1 cellular context compared by ENCODE assay signal in the genomic region with DNA sequence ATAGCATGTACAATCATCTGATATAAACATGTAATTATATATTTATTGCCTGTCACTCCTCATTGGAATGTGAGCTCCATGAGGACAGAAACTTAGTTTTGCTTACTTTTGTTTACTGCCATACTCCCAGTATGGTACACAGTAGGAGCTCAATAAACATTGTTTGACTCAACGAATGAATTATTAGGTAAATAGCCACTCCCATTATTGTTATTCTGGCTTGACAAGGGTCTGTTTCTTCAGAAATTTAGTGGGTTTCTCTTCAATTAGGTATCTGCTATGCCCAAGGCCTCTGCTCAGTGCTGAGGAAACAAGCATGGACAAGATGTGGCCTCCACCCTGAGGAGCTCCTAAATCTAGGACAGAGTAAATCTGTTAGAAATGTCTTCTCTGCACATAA.
A peak's percentile ranks its signal among the peaks of the same experiment; 100 is the strongest.
TF ChIP-seq lines count a peak whose summit lies in the region.

No MANE protein-coding gene starts in this region.

TF ChIP-seq in HepG2, 621 proteins besides CTCF, POLR2A, EP300 and RAD21:
- no peak for TF ChIP-seq ZNF253 (CRISPR knock-in tag; IDR thresholded peaks at IDR 0.05; ENCODE audit: borderline replicate concordance)
- TF ChIP-seq GPBP1L1 (CRISPR knock-in tag; IDR thresholded peaks at IDR 0.05) = no peak
- no peak for TF ChIP-seq ZNF674 (CRISPR knock-in tag; IDR thresholded peaks at IDR 0.05; ENCODE audit: low read depth)
- TF ChIP-seq, protein P1, sequence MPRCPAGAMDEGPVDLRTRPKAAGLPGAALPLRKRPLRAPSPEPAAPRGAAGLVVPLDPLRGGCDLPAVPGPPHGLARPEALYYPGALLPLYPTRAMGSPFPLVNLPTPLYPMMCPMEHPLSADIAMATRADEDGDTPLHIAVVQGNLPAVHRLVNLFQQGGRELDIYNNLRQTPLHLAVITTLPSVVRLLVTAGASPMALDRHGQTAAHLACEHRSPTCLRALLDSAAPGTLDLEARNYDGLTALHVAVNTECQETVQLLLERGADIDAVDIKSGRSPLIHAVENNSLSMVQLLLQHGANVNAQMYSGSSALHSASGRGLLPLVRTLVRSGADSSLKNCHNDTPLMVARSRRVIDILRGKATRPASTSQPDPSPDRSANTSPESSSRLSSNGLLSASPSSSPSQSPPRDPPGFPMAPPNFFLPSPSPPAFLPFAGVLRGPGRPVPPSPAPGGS (CRISPR knock-in tag; IDR thresholded peaks at IDR 0.05) = no peak
- peak; percentile 22; the same call in 1 of the 2 replicates for TF ChIP-seq GLI4 (CRISPR knock-in tag; IDR thresholded peaks at IDR 0.05; ENCODE audit: borderline replicate concordance)
- no peak for TF ChIP-seq JUNB (CRISPR knock-in tag; IDR thresholded peaks at IDR 0.05; ENCODE audit: borderline replicate concordance)
- TF ChIP-seq FOXP1 (IDR thresholded peaks at IDR 0.05) = no peak
- 0 out of 2 replicates have a peak, but pooled peaks have one; percentile 18 for TF ChIP-seq FOXP1 (CRISPR knock-in tag; IDR thresholded peaks at IDR 0.05)
- peak; percentile 66; the same call in 1 of the 2 replicates for TF ChIP-seq ZKSCAN8 (CRISPR knock-in tag; IDR thresholded peaks at IDR 0.05; ENCODE audit: borderline replicate concordance)
- no peak for TF ChIP-seq BRCA1 (CRISPR knock-in tag; IDR thresholded peaks at IDR 0.05)
- TF ChIP-seq ZNF713 (CRISPR knock-in tag; IDR thresholded peaks at IDR 0.05) = no peak
- TF ChIP-seq, protein P2, sequence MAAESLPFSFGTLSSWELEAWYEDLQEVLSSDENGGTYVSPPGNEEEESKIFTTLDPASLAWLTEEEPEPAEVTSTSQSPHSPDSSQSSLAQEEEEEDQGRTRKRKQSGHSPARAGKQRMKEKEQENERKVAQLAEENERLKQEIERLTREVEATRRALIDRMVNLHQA (CRISPR knock-in tag; IDR thresholded peaks at IDR 0.05) = 0 out of 2 replicates have a peak, but pooled peaks have one; percentile 36
- TF ChIP-seq, protein P3, sequence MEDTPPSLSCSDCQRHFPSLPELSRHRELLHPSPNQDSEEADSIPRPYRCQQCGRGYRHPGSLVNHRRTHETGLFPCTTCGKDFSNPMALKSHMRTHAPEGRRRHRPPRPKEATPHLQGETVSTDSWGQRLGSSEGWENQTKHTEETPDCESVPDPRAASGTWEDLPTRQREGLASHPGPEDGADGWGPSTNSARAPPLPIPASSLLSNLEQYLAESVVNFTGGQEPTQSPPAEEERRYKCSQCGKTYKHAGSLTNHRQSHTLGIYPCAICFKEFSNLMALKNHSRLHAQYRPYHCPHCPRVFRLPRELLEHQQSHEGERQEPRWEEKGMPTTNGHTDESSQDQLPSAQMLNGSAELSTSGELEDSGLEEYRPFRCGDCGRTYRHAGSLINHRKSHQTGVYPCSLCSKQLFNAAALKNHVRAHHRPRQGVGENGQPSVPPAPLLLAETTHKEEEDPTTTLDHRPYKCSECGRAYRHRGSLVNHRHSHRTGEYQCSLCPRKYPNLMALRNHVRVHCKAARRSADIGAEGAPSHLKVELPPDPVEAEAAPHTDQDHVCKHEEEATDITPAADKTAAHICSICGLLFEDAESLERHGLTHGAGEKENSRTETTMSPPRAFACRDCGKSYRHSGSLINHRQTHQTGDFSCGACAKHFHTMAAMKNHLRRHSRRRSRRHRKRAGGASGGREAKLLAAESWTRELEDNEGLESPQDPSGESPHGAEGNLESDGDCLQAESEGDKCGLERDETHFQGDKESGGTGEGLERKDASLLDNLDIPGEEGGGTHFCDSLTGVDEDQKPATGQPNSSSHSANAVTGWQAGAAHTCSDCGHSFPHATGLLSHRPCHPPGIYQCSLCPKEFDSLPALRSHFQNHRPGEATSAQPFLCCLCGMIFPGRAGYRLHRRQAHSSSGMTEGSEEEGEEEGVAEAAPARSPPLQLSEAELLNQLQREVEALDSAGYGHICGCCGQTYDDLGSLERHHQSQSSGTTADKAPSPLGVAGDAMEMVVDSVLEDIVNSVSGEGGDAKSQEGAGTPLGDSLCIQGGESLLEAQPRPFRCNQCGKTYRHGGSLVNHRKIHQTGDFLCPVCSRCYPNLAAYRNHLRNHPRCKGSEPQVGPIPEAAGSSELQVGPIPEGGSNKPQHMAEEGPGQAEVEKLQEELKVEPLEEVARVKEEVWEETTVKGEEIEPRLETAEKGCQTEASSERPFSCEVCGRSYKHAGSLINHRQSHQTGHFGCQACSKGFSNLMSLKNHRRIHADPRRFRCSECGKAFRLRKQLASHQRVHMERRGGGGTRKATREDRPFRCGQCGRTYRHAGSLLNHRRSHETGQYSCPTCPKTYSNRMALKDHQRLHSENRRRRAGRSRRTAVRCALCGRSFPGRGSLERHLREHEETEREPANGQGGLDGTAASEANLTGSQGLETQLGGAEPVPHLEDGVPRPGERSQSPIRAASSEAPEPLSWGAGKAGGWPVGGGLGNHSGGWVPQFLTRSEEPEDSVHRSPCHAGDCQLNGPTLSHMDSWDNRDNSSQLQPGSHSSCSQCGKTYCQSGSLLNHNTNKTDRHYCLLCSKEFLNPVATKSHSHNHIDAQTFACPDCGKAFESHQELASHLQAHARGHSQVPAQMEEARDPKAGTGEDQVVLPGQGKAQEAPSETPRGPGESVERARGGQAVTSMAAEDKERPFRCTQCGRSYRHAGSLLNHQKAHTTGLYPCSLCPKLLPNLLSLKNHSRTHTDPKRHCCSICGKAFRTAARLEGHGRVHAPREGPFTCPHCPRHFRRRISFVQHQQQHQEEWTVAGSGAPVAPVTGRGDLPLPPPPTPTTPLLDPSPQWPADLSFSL (CRISPR knock-in tag; IDR thresholded peaks at IDR 0.05) = no peak
- TF ChIP-seq PHF8 (CRISPR knock-in tag; IDR thresholded peaks at IDR 0.05) = no peak
- TF ChIP-seq XBP1 (CRISPR knock-in tag; IDR thresholded peaks at IDR 0.05) = no peak
- TF ChIP-seq SIN3A (IDR thresholded peaks at IDR 0.05; ENCODE audit: borderline replicate concordance, low read depth, low read length) = no peak
- TF ChIP-seq SOX13 (IDR thresholded peaks at IDR 0.05) = no peak
- TF ChIP-seq SOX13 (CRISPR knock-in tag; conservative IDR thresholded peaks at IDR 0.05 in 1 of 2, IDR thresholded peaks at IDR 0.05 in 1 of 2) = peak in 1 of 2 experiments; percentile 9; a peak in 1 of 4 replicates
- no peak for TF ChIP-seq ATRX (CRISPR knock-in tag; IDR thresholded peaks at IDR 0.05; ENCODE audit: borderline replicate concordance)
